ENCODE assay signal across 11 cellular contexts in genomic region chr4:140856692-140857091, GRCh38.
DNase-seq lines count a peak whose midpoint lies in the region; ATAC-seq and TF ChIP-seq lines count a peak whose summit lies in the region.
"Had no signal": no experiment of that assay in that cellular context is flagged by ENCODE, and none has a peak within 500 bp of the region (broad histone marks: within the 10 kb centered on the region; RNA-seq: fewer than 3 reads in every experiment).

No MANE protein-coding gene starts in this region.

- no peaks in the 10 kb centered on the region for H3K79me2 ChIP-seq in SK-N-SH (ENCODE audit: insufficient read depth)

- no peak overlapping the region for H3K9ac ChIP-seq in SK-N-SH
- H3K9ac ChIP-seq: BLaER1 treated with 17β-estradiol and CSF1 and Interleukin-3, amounts not matched to agents 10 nM and 100 nM had no signal

- no peak for TF ChIP-seq EP300 in SK-N-SH (IDR thresholded peaks at IDR 0.05; ENCODE audit: borderline replicate concordance in 1 of 2, low read depth in 1 of 2, low read length in 1 of 2)

- no peaks in the 10 kb centered on the region for H3F3A ChIP-seq in SK-N-SH (replicated peaks; ENCODE audit: insufficient read depth)

- H2AFZ ChIP-seq in SK-N-SH (ENCODE audit: low read depth) = no peak overlapping the region

- peaks cover 0 to 24% of the 10 kb centered on the region in 2 experiments; a peak in 2 of 4 replicates for H3K4me1 ChIP-seq in SK-N-SH (ENCODE audit: control insufficient read depth in 1 of 2, insufficient read depth in 2 of 2, low read depth in 1 of 2, low read length in 1 of 2)
- H3K4me1 ChIP-seq: BLaER1 treated with 17β-estradiol and CSF1 and Interleukin-3, amounts not matched to agents 10 nM and 100 nM; right lobe of liver had no signal

- no peak for TF ChIP-seq RAD21 in SK-N-SH (IDR thresholded peaks at IDR 0.05; ENCODE audit: low read length)

- H3K27ac ChIP-seq in brain microvascular endothelial cell (no peak overlapping the region), SK-N-SH (ENCODE audit: low read depth in 2 of 2, low read length in 1 of 2) (no peak overlapping the region)
- H3K27ac ChIP-seq: BLaER1 treated with 17β-estradiol and CSF1 and Interleukin-3, amounts not matched to agents 10 nM and 100 nM; right lobe of liver had no signal

- no peaks in the 10 kb centered on the region for H4K20me1 ChIP-seq in SK-N-SH (ENCODE audit: insufficient read depth)
- H4K20me1 ChIP-seq: BLaER1 treated with 17β-estradiol and CSF1 and Interleukin-3, amounts not matched to agents 10 nM and 100 nM had no signal

- H3K4me2 ChIP-seq in SK-N-SH = no peak overlapping the region
- H3K4me2 ChIP-seq: BLaER1 treated with 17β-estradiol and CSF1 and Interleukin-3, amounts not matched to agents 10 nM and 100 nM had no signal

- no peak for ATAC-seq in GM19395 (IDR thresholded peaks at IDR 0.05; ENCODE audit: unreplicated experiment)
- ATAC-seq in HG02763 (IDR thresholded peaks at IDR 0.05; ENCODE audit: unreplicated experiment) = no peak
- ATAC-seq: right lobe of liver had no signal

- no peaks in the 10 kb centered on the region for H3K9me2 ChIP-seq in SK-N-SH

- no peaks in the 10 kb centered on the region for H3K27me3 ChIP-seq in brain microvascular endothelial cell (replicated peaks)
- H3K27me3 ChIP-seq in SK-N-SH (ENCODE audit: insufficient read depth) = no peaks in the 10 kb centered on the region
- H3K27me3 ChIP-seq: BLaER1 treated with 17β-estradiol and CSF1 and Interleukin-3, amounts not matched to agents 10 nM and 100 nM; right lobe of liver had no signal

- WGBS in SK-N-SH (ENCODE audit: low lambda C conversion rate) = 83% methylated on average over 6 of the region's 6 CpGs

- POLR2A ChIA-PET in SK-N-SH (lab: Yijun Ruan, JAX) = interaction anchor here (0.6 kb wide), 1 partner anchor 901 kb away, joined by 3 read pairs; no protein-coding TSS in a partner anchor

- no peaks in the 10 kb centered on the region for H3K9me3 ChIP-seq in SK-N-SH
- H3K9me3 ChIP-seq: BLaER1 treated with 17β-estradiol and CSF1 and Interleukin-3, amounts not matched to agents 10 nM and 100 nM; right lobe of liver had no signal

- CTCF ChIA-PET in SK-N-SH (lab: Yijun Ruan, JAX) = interaction anchor here (0.7 to 13.2 kb wide), 3 partner anchors 277 to 497 kb away, joined by 3 to 217 read pairs (median 79); partner anchors contain the start of gene RNF150

- in situ Hi-C loops in brain microvascular endothelial cell (cut with HindIII; ENCODE audit: low pct_ligation_motif_present, low sequenced_read_pairs) = no loop called here

- no peak overlapping the region for H3K4me3 ChIP-seq in brain microvascular endothelial cell (ENCODE audit: low read depth, low read length)
- no peak overlapping the region for H3K4me3 ChIP-seq in SK-N-SH (ENCODE audit: low read depth in 2 of 2, low read length in 1 of 2)
- H3K4me3 ChIP-seq: BLaER1 treated with 17β-estradiol and CSF1 and Interleukin-3, amounts not matched to agents 10 nM and 100 nM; right lobe of liver had no signal

- TF ChIP-seq CTCF in brain microvascular endothelial cell (IDR thresholded peaks at IDR 0.05; ENCODE audit: low read depth, low read length, missing control alignments) (no peak), SK-N-SH (IDR thresholded peaks at IDR 0.05) (no peak)

- H3K36me3 ChIP-seq in brain microvascular endothelial cell (replicated peaks) = no peaks in the 10 kb centered on the region
- no peaks in the 10 kb centered on the region for H3K36me3 ChIP-seq in SK-N-SH (replicated peaks in 1 of 2; ENCODE audit: control insufficient read depth in 1 of 2, insufficient read depth in 2 of 2, low read length in 1 of 2)
- H3K36me3 ChIP-seq: BLaER1 treated with 17β-estradiol and CSF1 and Interleukin-3, amounts not matched to agents 10 nM and 100 nM; right lobe of liver had no signal

- DNase-seq in AG08395 (ENCODE audit: low spot score) (peak; percentile 22), NCI-H1092 (lab: John Stamatoyannopoulos, UW) (peak; percentile 57), brain microvascular endothelial cell (peak; percentile 63), iPS-NIHi7 (ENCODE audit: extremely low spot score) (peak; percentile 56), GM19238 (ENCODE audit: insufficient read length, low spot score) (no peak), SK-N-SH (no peak)
- DNase-seq: right lobe of liver, SHP77 treated with DMSO at 0.1 percent for 48 hours had no signal

TF ChIP-seq in SK-N-SH, 30 proteins besides CTCF, POLR2A, EP300 and RAD21:
- no peak for TF ChIP-seq SMC3 (IDR thresholded peaks at IDR 0.05; ENCODE audit: low read depth, low read length)
- TF ChIP-seq IRF3 (IDR thresholded peaks at IDR 0.05; ENCODE audit: low read depth, low read length) = no peak
- no peak for TF ChIP-seq PBX3 (IDR thresholded peaks at IDR 0.05)
- TF ChIP-seq USF2 (IDR thresholded peaks at IDR 0.05; ENCODE audit: borderline replicate concordance, low read depth, low read length) = no peak
- no peak for TF ChIP-seq SIN3A (IDR thresholded peaks at IDR 0.05; ENCODE audit: borderline replicate concordance, low read depth, low read length)
- no peak for TF ChIP-seq JUND (IDR thresholded peaks at IDR 0.05)
- no peak for TF ChIP-seq RFX5 (IDR thresholded peaks at IDR 0.05; ENCODE audit: low read length)
- TF ChIP-seq EZH2phosphoT487 (IDR thresholded peaks at IDR 0.05; ENCODE audit: borderline replicate concordance, low read depth) = no peak
- TF ChIP-seq TAF1 (IDR thresholded peaks at IDR 0.05; ENCODE audit: borderline replicate concordance, low read depth, low read length) = no peak
- no peak for TF ChIP-seq POLR2AphosphoS5 (IDR thresholded peaks at IDR 0.05; ENCODE audit: low read depth, low read length)
- TF ChIP-seq NFIC (IDR thresholded peaks at IDR 0.05; ENCODE audit: borderline replicate concordance) = no peak

Comparison
In these comparisons a context has a peak if more than half of its experiments do, and no peak if none do; other contexts are left out.
1. DNase-seq: peak in AG08395 (single experiment), NCI-H1092 (single experiment), brain microvascular endothelial cell (single experiment) and iPS-NIHi7 (single experiment); none in GM19238 (single experiment) and SK-N-SH (single experiment).